ENCODE assay signal across 13 cellular contexts in the genomic region with DNA sequence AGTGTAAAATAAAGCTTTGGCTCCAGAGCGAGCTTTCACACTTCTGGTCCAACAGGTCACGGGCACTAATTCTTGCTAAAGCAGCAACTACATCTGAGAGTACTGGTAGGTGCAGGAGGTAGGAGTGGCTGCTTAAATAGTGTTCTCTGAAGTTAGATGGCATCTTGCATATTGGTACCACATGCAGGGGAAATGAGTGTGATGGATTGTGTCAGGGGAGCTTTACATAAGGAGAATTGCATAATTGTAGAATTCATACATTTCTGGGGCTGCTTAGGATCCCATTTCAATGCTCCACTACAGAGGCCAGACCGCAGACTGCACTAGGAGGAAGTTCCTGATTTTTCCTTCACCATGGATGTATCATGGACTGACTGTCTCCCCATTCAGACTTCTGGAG.
"Had no signal": no experiment of that assay in that cellular context is flagged by ENCODE, and none has a peak within 500 bp of the region (broad histone marks: within the 10 kb centered on the region; RNA-seq: fewer than 3 reads in every experiment).

No MANE protein-coding gene starts in this region.

- H3K4me3 ChIP-seq: adrenal gland, gastrocnemius medialis, sigmoid colon had no signal

- H3K27me3 Mint-ChIP-seq: activated B cell treated with CpG ODN at 0.5 μM for 24 hours had no signal

- H3K27ac ChIP-seq: adrenal gland, brain microvascular endothelial cell, gastrocnemius medialis had no signal

- H3K4me3 Mint-ChIP-seq: activated B cell treated with CpG ODN at 0.5 μM for 24 hours; activated CD4-positive, alpha-beta T cell treated with anti-CD3 and anti-CD28 coated beads, Interleukin-2, amount 10 ng/mL, durations not matched to agents 24 days and 14 days; activated naive CD4-positive, alpha-beta T cell treated with anti-CD3 and anti-CD28 coated beads for 36 hours; nephron progenitor cell had no signal

- H3K27me3 ChIP-seq: adrenal gland, brain microvascular endothelial cell, gastrocnemius medialis, sigmoid colon had no signal

- DNase-seq: activated B cell treated with CpG ODN at 0.5 μM for 24 hours; activated CD4-positive, alpha-beta T cell treated with anti-CD3 and anti-CD28 coated beads, Interleukin-2, amount 10 ng/mL, durations not matched to agents 24 days and 14 days; activated CD8-positive, alpha-beta memory T cell treated with anti-CD3 and anti-CD28 coated beads for 24 hours; activated naive CD4-positive, alpha-beta T cell treated with anti-CD3 and anti-CD28 coated beads for 36 hours; adrenal gland; brain microvascular endothelial cell; dermis blood vessel endothelial cell; gastrocnemius medialis; islet precursor cell; nephron progenitor cell; sigmoid colon; stimulated activated naive CD4-positive, alpha-beta T cell had no signal

- H3K9me3 Mint-ChIP-seq: activated B cell treated with CpG ODN at 0.5 μM for 24 hours; activated CD4-positive, alpha-beta T cell treated with anti-CD3 and anti-CD28 coated beads, Interleukin-2, amount 10 ng/mL, durations not matched to agents 24 days and 14 days; activated naive CD4-positive, alpha-beta T cell treated with anti-CD3 and anti-CD28 coated beads for 36 hours; nephron progenitor cell had no signal

- H3K27ac Mint-ChIP-seq: activated B cell treated with CpG ODN at 0.5 μM for 24 hours; activated CD4-positive, alpha-beta T cell treated with anti-CD3 and anti-CD28 coated beads, Interleukin-2, amount 10 ng/mL, durations not matched to agents 24 days and 14 days; activated naive CD4-positive, alpha-beta T cell treated with anti-CD3 and anti-CD28 coated beads for 36 hours; nephron progenitor cell had no signal

- H3K9me3 ChIP-seq: adrenal gland, gastrocnemius medialis, sigmoid colon had no signal

- H3K36me3 ChIP-seq: adrenal gland, gastrocnemius medialis had no signal

- ATAC-seq: esophagus mucosa, gastrocnemius medialis had no signal

- H3K4me1 Mint-ChIP-seq: activated B cell treated with CpG ODN at 0.5 μM for 24 hours; activated CD4-positive, alpha-beta T cell treated with anti-CD3 and anti-CD28 coated beads, Interleukin-2, amount 10 ng/mL, durations not matched to agents 24 days and 14 days; nephron progenitor cell had no signal
